ENCODE assay signal across 1 cellular context in the genomic region with DNA sequence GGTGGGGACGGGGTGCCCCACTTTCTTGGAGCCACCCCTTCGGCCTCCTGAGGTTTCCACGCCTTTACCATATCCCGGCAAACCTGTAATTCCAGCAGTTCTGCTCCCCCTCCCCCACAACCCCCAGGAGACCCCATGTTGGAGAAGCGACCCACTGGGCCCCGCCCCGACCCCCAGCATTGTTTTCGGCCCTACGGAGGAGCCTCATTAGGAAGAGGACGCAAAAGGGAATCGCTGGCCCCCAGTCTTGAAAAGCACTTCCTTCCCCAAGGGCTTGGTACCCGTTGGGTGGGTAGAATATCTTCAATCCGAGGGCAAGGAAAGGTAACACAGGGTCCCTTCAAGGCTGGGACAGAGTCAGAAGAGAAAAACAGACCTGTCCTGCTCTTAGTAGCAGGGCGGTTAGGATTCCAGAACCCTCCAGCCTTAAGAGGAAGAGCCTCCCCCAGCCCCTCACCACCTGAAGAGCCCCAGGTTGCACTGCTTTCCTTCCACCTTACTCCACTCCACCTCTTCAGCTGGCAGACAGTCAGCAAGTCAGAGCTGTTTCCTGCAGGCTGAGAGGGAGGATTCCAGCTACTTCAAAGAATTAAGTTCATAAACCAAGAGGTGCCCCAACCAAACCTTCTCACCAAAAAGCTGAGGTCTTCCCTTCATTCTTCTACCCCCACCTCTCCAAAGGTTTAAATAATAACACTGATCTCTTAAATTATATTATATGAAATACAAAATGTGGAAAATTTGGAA.
A peak's percentile ranks its signal among the peaks of the same experiment; 100 is the strongest.
TF ChIP-seq lines count a peak whose summit lies in the region.

No MANE protein-coding gene starts in this region.

TF ChIP-seq in HepG2, 621 proteins besides CTCF, POLR2A, EP300 and RAD21:
- TF ChIP-seq KDM6A (CRISPR knock-in tag; IDR thresholded peaks at IDR 0.05; ENCODE audit: low read depth), result no peak
- TF ChIP-seq POLR2AphosphoS2 (IDR thresholded peaks at IDR 0.05; ENCODE audit: low read depth, low read length), result peak; percentile 56
- 0 out of 2 replicates have a peak, but pooled peaks have one; percentile 3 for TF ChIP-seq NR2F6 (IDR thresholded peaks at IDR 0.05)
- TF ChIP-seq NR2F6 (CRISPR knock-in tag; IDR thresholded peaks at IDR 0.05), result no peak
- TF ChIP-seq CREB3 (CRISPR knock-in tag; IDR thresholded peaks at IDR 0.05), result no peak
- peak; percentile 57 for TF ChIP-seq POLR2G (IDR thresholded peaks at IDR 0.05; ENCODE audit: low read depth, low read length)
